24 cellular contexts compared by ENCODE assay signal in the genomic region with DNA sequence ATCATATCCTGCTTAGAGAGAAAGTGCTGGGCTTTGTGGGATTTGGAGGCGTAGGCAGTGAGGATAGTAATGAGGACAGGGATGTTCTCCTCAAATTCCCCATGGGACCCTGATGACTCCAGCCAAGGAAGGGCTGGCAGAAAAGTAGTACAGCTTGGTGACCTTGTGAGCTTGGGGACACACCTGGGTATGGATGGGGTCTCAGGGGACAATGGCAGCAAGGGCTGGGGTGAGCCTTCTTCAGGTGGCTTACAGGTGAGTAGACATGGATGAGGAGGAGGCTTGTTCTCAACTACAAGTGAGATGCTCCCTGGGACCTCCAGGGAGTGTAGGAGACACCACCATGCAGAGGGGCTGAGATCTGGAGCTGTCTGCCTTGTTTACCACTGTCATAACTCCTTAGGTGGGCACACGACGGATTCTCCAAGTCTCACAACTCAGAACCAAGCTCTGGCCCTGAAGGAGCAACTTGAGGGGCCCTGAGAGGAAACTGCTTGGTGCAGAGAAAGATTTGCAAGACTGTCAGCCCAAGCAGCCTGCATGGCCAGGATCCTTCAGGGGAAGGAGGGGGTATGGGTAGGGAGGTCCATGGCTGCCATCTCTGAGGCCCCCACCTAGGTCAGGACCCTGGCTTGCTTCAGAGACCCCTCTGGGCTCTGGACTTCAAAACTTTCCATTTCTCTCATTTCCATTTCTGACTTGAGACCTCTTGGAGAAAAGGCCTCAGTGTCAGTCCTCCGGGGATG.
A peak's percentile ranks its signal among the peaks of the same experiment; 100 is the strongest.
DNase-seq lines count a peak whose midpoint lies in the region; ATAC-seq, FAIRE-seq and TF ChIP-seq lines count a peak whose summit lies in the region.
"Had no signal": no experiment of that assay in that cellular context is flagged by ENCODE, and none has a peak within 500 bp of the region (broad histone marks: within the 10 kb centered on the region; RNA-seq: fewer than 3 reads in every experiment).

No MANE protein-coding gene starts in this region.

- 66 to 86% (median 70%) methylated on average over 4 of the region's 4 CpGs for WGBS in psoas muscle, 3 donors
- WGBS in pancreas, 2 donors, result 86 to 91% methylated on average over 4 of the region's 4 CpGs

- peak overlapping the region; percentile 61 for H3K4me2 ChIP-seq in astrocyte (ENCODE audit: low read length)
- H3K4me2 ChIP-seq: GM23338 had no signal

- H3K36me3 Mint-ChIP-seq in astrocyte (ENCODE audit: low read depth, unreplicated experiment), result peaks cover 7% of the 10 kb centered on the region
- no peaks in the 10 kb centered on the region for H3K36me3 Mint-ChIP-seq in activated CD4-positive, alpha-beta T cell treated with anti-CD3 and anti-CD28 coated beads, Interleukin-2, amount 10 ng/mL, durations not matched to agents 24 days and 14 days (ENCODE audit: low read depth)
- H3K36me3 Mint-ChIP-seq: natural killer cell, type B pancreatic cell had no signal

- no peaks in the 10 kb centered on the region for H3K9me3 ChIP-seq in astrocyte (ENCODE audit: insufficient read depth, low read depth, low read length)
- no peaks in the 10 kb centered on the region for H3K9me3 ChIP-seq in psoas muscle
- no peaks in the 10 kb centered on the region for H3K9me3 ChIP-seq in vagina
- no peaks in the 10 kb centered on the region for H3K9me3 ChIP-seq in effector memory CD4-positive, alpha-beta T cell (ENCODE audit: control insufficient read depth, low read length)
- H3K9me3 ChIP-seq in pancreas, result no peaks in the 10 kb centered on the region
- H3K9me3 ChIP-seq: adrenal gland, BE2C had no signal

- H3K79me2 ChIP-seq in astrocyte (ENCODE audit: insufficient read depth, low read length), result no peaks in the 10 kb centered on the region

- peaks cover 16% of the 10 kb centered on the region for H3K4me1 Mint-ChIP-seq in astrocyte (ENCODE audit: low read depth, unreplicated experiment)
- no peaks in the 10 kb centered on the region for H3K4me1 Mint-ChIP-seq in activated CD4-positive, alpha-beta T cell treated with anti-CD3 and anti-CD28 coated beads, Interleukin-2, amount 10 ng/mL, durations not matched to agents 24 days and 14 days
- H3K4me1 Mint-ChIP-seq: GM23338, natural killer cell had no signal

- H3K27me3 ChIP-seq in astrocyte (ENCODE audit: insufficient read depth, low read length) (peaks cover 3% of the 10 kb centered on the region), psoas muscle (ENCODE audit: insufficient read depth in 3 of 3, low read length in 2 of 3) (no peaks in the 10 kb centered on the region), vagina (no peaks in the 10 kb centered on the region), pancreas (no peaks in the 10 kb centered on the region)
- H3K27me3 ChIP-seq in effector memory CD4-positive, alpha-beta T cell (replicated peaks; ENCODE audit: control insufficient read depth, insufficient read depth, low read length, poor library complexity, severe bottlenecking), result no peaks in the 10 kb centered on the region
- H3K27me3 ChIP-seq: adrenal gland, BE2C had no signal

- no peak for TF ChIP-seq POLR2A in vagina (IDR thresholded peaks at IDR 0.05)

- peak; percentile 36 for DNase-seq in cardiac septum (ENCODE audit: low spot score)
- DNase-seq in left ventricle myocardium superior, result no peak
- DNase-seq in astrocyte (ENCODE audit: low read depth), result no peak
- DNase-seq in psoas muscle, result no peak
- no peak for DNase-seq in vagina (ENCODE audit: extremely low spot score in 2 of 2)
- DNase-seq in effector memory CD4-positive, alpha-beta T cell, result no peak
- DNase-seq in activated CD4-positive, alpha-beta T cell treated with anti-CD3 and anti-CD28 coated beads, Interleukin-2, amount 10 ng/mL, durations not matched to agents 24 days and 14 days, result no peak
- no peak for DNase-seq in pancreas
- DNase-seq: activated CD4-positive, CD25-positive, alpha-beta regulatory T cell treated with anti-CD3 and anti-CD28 coated beads, Interleukin-2, amount 50 U/mL, for 72 hours; activated CD8-positive, alpha-beta memory T cell treated with anti-CD3 and anti-CD28 coated beads for 24 hours; activated T-cell treated with anti-CD3 and anti-CD28 coated beads, Interleukin-2, amount 50 U/mL, for 1 hour; BE2C; COR-L47; GF-D8; KG1; mesendoderm; natural killer cell; NCI-H1417 treated with DMSO at 0.1 percent for 48 hours; NCI-H446 treated with DMSO at 0.1 percent for 48 hours; SHP77; stimulated activated CD8-positive, alpha-beta memory T cell treated with anti-CD3 and anti-CD28 coated beads, Interleukin-4, amount 100 ng/mL, for 48 hours had no signal

- TF ChIP-seq CTCF in astrocyte (IDR thresholded peaks at IDR 0.05; ENCODE audit: insufficient read depth, low read depth, low read length), result no peak
- no peak for TF ChIP-seq CTCF in psoas muscle (IDR thresholded peaks at IDR 0.05)
- no peak for TF ChIP-seq CTCF in vagina (IDR thresholded peaks at IDR 0.05)
- TF ChIP-seq CTCF in pancreas (IDR thresholded peaks at IDR 0.05), result no peak

- no peaks in the 10 kb centered on the region for H4K20me1 ChIP-seq in astrocyte (ENCODE audit: insufficient read depth, low read length)

- H3K27ac ChIP-seq in astrocyte (ENCODE audit: low read depth, low read length) (no peak overlapping the region), psoas muscle (peak overlapping the region; percentile 73), vagina (peak overlapping the region; percentile 15), pancreas (no peak overlapping the region)
- no peak overlapping the region for H3K27ac ChIP-seq in effector memory CD4-positive, alpha-beta T cell (ENCODE audit: insufficient read depth, low read length, poor library complexity, severe bottlenecking)

- intact Hi-C loops in cardiac septum (cut with DNase I), result loop anchor here (2.0 to 5.0 kb wide), 3 partner anchors 27 to 167 kb away; no protein-coding TSS in a partner anchor
- intact Hi-C loops in left ventricle myocardium superior (cut with micrococcal nuclease), result no loop called here
- intact Hi-C loops in psoas muscle (cut with DNase I), result no loop called here
- intact Hi-C loops in vagina (cut with DNase I), result no loop called here
- intact Hi-C loops in activated CD4-positive, alpha-beta T cell treated with anti-CD3 and anti-CD28 coated beads, Interleukin-2, amount 10 ng/mL, durations not matched to agents 24 days and 14 days (cut with micrococcal nuclease), result no loop called here
- intact Hi-C loops in pancreas (cut with DNase I), result no loop called here

- H3K9me3 Mint-ChIP-seq in astrocyte (ENCODE audit: unreplicated experiment), result peaks cover 7% of the 10 kb centered on the region
- H3K9me3 Mint-ChIP-seq in activated CD4-positive, alpha-beta T cell treated with anti-CD3 and anti-CD28 coated beads, Interleukin-2, amount 10 ng/mL, durations not matched to agents 24 days and 14 days, result no peaks in the 10 kb centered on the region
- H3K9me3 Mint-ChIP-seq: GM23338, natural killer cell, type B pancreatic cell had no signal

- H3K4me1 ChIP-seq in astrocyte (ENCODE audit: insufficient read depth, low read length) (peaks cover 34% of the 10 kb centered on the region), psoas muscle (peaks cover 59% of the 10 kb centered on the region), vagina (peaks cover 51% of the 10 kb centered on the region), pancreas (peaks cover 0 to 8% (median 0%) of the 10 kb centered on the region in 3 donors)
- H3K4me1 ChIP-seq in effector memory CD4-positive, alpha-beta T cell (ENCODE audit: control insufficient read depth, insufficient read depth, low read length, poor library complexity, severe bottlenecking), result no peaks in the 10 kb centered on the region
- H3K4me1 ChIP-seq: BE2C had no signal

- H3K27ac Mint-ChIP-seq in astrocyte (ENCODE audit: unreplicated experiment), result no peak overlapping the region
- no peak overlapping the region for H3K27ac Mint-ChIP-seq in activated CD4-positive, alpha-beta T cell treated with anti-CD3 and anti-CD28 coated beads, Interleukin-2, amount 10 ng/mL, durations not matched to agents 24 days and 14 days
- H3K27ac Mint-ChIP-seq: GM23338, natural killer cell, type B pancreatic cell had no signal

- no peak overlapping the region for H3K4me3 ChIP-seq in astrocyte (ENCODE audit: insufficient read depth, low read depth, low read length)
- H3K4me3 ChIP-seq in psoas muscle, result no peak overlapping the region
- no peak overlapping the region for H3K4me3 ChIP-seq in vagina
- H3K4me3 ChIP-seq in effector memory CD4-positive, alpha-beta T cell (ENCODE audit: insufficient read depth, low read depth, low read length, poor library complexity, severe bottlenecking), result no peak overlapping the region
- H3K4me3 ChIP-seq in pancreas, result no peak overlapping the region
- H3K4me3 ChIP-seq: adrenal gland, GM23338 had no signal

- no peak overlapping the region for H2AFZ ChIP-seq in astrocyte (ENCODE audit: low read depth, low read length)
- H2AFZ ChIP-seq: GM23338 had no signal

- H3K27me3 Mint-ChIP-seq in astrocyte (ENCODE audit: low read depth, unreplicated experiment), result peaks cover 31% of the 10 kb centered on the region
- no peaks in the 10 kb centered on the region for H3K27me3 Mint-ChIP-seq in activated CD4-positive, alpha-beta T cell treated with anti-CD3 and anti-CD28 coated beads, Interleukin-2, amount 10 ng/mL, durations not matched to agents 24 days and 14 days
- H3K27me3 Mint-ChIP-seq: type B pancreatic cell had no signal

- no peak for ATAC-seq in left ventricle myocardium superior
- ATAC-seq in psoas muscle, result no peak
- ATAC-seq in pancreas, result no peak
- ATAC-seq: GM23338, natural killer cell had no signal

- H3K4me3 Mint-ChIP-seq in astrocyte (ENCODE audit: unreplicated experiment), result no peak overlapping the region
- no peak overlapping the region for H3K4me3 Mint-ChIP-seq in activated CD4-positive, alpha-beta T cell treated with anti-CD3 and anti-CD28 coated beads, Interleukin-2, amount 10 ng/mL, durations not matched to agents 24 days and 14 days
- H3K4me3 Mint-ChIP-seq: GM23338, natural killer cell, type B pancreatic cell had no signal

- no peak overlapping the region for H3K9ac ChIP-seq in astrocyte (ENCODE audit: low read length)

- FAIRE-seq in astrocyte (lab: Jason Lieb, UNC) (no peak), pancreas (lab: Jason Lieb, UNC) (no peak)

- H3K36me3 ChIP-seq in astrocyte (ENCODE audit: insufficient read depth, low read length), result no peaks in the 10 kb centered on the region
- no peaks in the 10 kb centered on the region for H3K36me3 ChIP-seq in psoas muscle (ENCODE audit: insufficient read depth in 1 of 2, low read depth in 1 of 2)
- no peaks in the 10 kb centered on the region for H3K36me3 ChIP-seq in vagina
- no peaks in the 10 kb centered on the region for H3K36me3 ChIP-seq in effector memory CD4-positive, alpha-beta T cell (ENCODE audit: control insufficient read depth, insufficient read depth, low read length)
- no peaks in the 10 kb centered on the region for H3K36me3 ChIP-seq in pancreas
- H3K36me3 ChIP-seq: adrenal gland, BE2C had no signal

Comparison
In these comparisons a context has a peak if more than half of its experiments do, and no peak if none do; other contexts are left out.
1. H3K27ac ChIP-seq: peak in psoas muscle (single experiment) and vagina (single experiment); none in astrocyte (single experiment), effector memory CD4-positive, alpha-beta T cell (single experiment) and pancreas (0 of 4).